In genomic region chr15:40593588-40594428, GRCh38 we compare ENCODE assay signal across 1 cellular context.
A peak's percentile ranks its signal among the peaks of the same experiment; 100 is the strongest.
TF ChIP-seq lines count a peak whose summit lies in the region.

A gene with protein sequence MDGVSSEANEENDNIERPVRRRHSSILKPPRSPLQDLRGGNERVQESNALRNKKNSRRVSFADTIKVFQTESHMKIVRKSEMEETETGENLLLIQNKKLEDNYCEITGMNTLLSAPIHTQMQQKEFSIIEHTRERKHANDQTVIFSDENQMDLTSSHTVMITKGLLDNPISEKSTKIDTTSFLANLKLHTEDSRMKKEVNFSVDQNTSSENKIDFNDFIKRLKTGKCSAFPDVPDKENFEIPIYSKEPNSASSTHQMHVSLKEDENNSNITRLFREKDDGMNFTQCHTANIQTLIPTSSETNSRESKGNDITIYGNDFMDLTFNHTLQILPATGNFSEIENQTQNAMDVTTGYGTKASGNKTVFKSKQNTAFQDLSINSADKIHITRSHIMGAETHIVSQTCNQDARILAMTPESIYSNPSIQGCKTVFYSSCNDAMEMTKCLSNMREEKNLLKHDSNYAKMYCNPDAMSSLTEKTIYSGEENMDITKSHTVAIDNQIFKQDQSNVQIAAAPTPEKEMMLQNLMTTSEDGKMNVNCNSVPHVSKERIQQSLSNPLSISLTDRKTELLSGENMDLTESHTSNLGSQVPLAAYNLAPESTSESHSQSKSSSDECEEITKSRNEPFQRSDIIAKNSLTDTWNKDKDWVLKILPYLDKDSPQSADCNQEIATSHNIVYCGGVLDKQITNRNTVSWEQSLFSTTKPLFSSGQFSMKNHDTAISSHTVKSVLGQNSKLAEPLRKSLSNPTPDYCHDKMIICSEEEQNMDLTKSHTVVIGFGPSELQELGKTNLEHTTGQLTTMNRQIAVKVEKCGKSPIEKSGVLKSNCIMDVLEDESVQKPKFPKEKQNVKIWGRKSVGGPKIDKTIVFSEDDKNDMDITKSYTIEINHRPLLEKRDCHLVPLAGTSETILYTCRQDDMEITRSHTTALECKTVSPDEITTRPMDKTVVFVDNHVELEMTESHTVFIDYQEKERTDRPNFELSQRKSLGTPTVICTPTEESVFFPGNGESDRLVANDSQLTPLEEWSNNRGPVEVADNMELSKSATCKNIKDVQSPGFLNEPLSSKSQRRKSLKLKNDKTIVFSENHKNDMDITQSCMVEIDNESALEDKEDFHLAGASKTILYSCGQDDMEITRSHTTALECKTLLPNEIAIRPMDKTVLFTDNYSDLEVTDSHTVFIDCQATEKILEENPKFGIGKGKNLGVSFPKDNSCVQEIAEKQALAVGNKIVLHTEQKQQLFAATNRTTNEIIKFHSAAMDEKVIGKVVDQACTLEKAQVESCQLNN (N-terminal part only) (plus strand): TSS chr15:40594249. CDS start chr15:40602932, 8,683 bp downstream.

TF ChIP-seq in GM12878, 131 proteins besides CTCF, POLR2A, EP300 and RAD21 (continued from another document and continues in another):
- TF ChIP-seq CEBPZ (IDR thresholded peaks at IDR 0.05; ENCODE audit: low read depth, low read length) (no peak), IKZF1 (conservative IDR thresholded peaks at IDR 0.05) (peak; percentile 50; the same call in 1 of the 2 replicates), NR2C1 (IDR thresholded peaks at IDR 0.05) (peak; percentile 86), MEF2B (IDR thresholded peaks at IDR 0.05; ENCODE audit: partially characterized antibody, poor library complexity, severe bottlenecking) (no peak), IRF4 (IDR thresholded peaks at IDR 0.05; ENCODE audit: low read depth, low read length) (peak; percentile 47), POU2F2 (IDR thresholded peaks at IDR 0.05; ENCODE audit: borderline replicate concordance, low read depth, low read length) (peak; percentile 11; the same call in 1 of the 3 replicates), TCF3 (IDR thresholded peaks at IDR 0.05; ENCODE audit: borderline replicate concordance, insufficient read depth, low read depth, low read length) (no peak), ASH2L (IDR thresholded peaks at IDR 0.05; ENCODE audit: borderline replicate concordance, low read depth) (no peak), LARP7 (IDR thresholded peaks at IDR 0.05) (no peak; the same call in 1 of the 2 replicates), MAX (IDR thresholded peaks at IDR 0.05; ENCODE audit: low read depth, low read length) (peak; percentile 94), ZBTB33 (IDR thresholded peaks at IDR 0.05) (no peak), ZNF24 (IDR thresholded peaks at IDR 0.05) (peak; percentile 100), SUZ12 (IDR thresholded peaks at IDR 0.05; ENCODE audit: unreplicated experiment) (no peak), TBL1XR1 (IDR thresholded peaks at IDR 0.05; ENCODE audit: low read depth, low read length) (peak; percentile 54; the same call in 1 of the 2 replicates), HCFC1 (IDR thresholded peaks at IDR 0.05; ENCODE audit: low read length) (peak; percentile 78), BACH1 (IDR thresholded peaks at IDR 0.05; ENCODE audit: borderline replicate concordance) (no peak), SMARCA5 (IDR thresholded peaks at IDR 0.05) (no peak; the same call in 1 of the 2 replicates), STAT3 (IDR thresholded peaks at IDR 0.05; ENCODE audit: low read depth, low read length) (no peak), HDGF (IDR thresholded peaks at IDR 0.05) (no peak), CBX5 (IDR thresholded peaks at IDR 0.05; ENCODE audit: low read depth) (no peak), GATAD2B (conservative IDR thresholded peaks at IDR 0.05; ENCODE audit: low read depth) (peak; percentile 78), WRNIP1 (IDR thresholded peaks at IDR 0.05; ENCODE audit: borderline replicate concordance, low read depth, low read length) (0 out of 2 replicates have a peak, but pooled peaks have one; percentile 44), RBBP5 (conservative IDR thresholded peaks at IDR 0.05) (no peak), CREB1 (IDR thresholded peaks at IDR 0.05; ENCODE audit: low read depth) (peak; percentile 93), IKZF2 (IDR thresholded peaks at IDR 0.05) (peak; percentile 30 to 68; a peak in 2 of 4 replicates), POLR2AphosphoS2 (IDR thresholded peaks at IDR 0.05; ENCODE audit: low read depth, low read length) (0 out of 2 replicates have a peak, but pooled peaks have one; percentile 27), MEF2A (IDR thresholded peaks at IDR 0.05; ENCODE audit: insufficient read depth, low read depth, low read length) (peak; percentile 64; the same call in 1 of the 2 replicates), BMI1 (IDR thresholded peaks at IDR 0.05; ENCODE audit: borderline replicate concordance) (no peak), SMAD5 (IDR thresholded peaks at IDR 0.05; ENCODE audit: low read depth) (no peak), SMC3 (IDR thresholded peaks at IDR 0.05; ENCODE audit: borderline replicate concordance, low read length) (no peak), HDAC2 (IDR thresholded peaks at IDR 0.05) (0 out of 2 replicates have a peak, but pooled peaks have one; percentile 90), MYB (IDR thresholded peaks at IDR 0.05; ENCODE audit: borderline replicate concordance, low read depth, low read length) (no peak), RELA (IDR thresholded peaks at IDR 0.05; ENCODE audit: borderline replicate concordance, partially characterized antibody) (peak; percentile 20), BCL11A (IDR thresholded peaks at IDR 0.05; ENCODE audit: low read depth, low read length) (no peak), YBX1 (IDR thresholded peaks at IDR 0.05) (no peak)
- TF ChIP-seq, protein P1, sequence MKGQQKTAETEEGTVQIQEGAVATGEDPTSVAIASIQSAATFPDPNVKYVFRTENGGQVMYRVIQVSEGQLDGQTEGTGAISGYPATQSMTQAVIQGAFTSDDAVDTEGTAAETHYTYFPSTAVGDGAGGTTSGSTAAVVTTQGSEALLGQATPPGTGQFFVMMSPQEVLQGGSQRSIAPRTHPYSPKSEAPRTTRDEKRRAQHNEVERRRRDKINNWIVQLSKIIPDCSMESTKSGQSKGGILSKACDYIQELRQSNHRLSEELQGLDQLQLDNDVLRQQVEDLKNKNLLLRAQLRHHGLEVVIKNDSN (IDR thresholded peaks at IDR 0.05; ENCODE audit: borderline replicate concordance, extremely low read length, insufficient read depth, low read depth, low read length) = peak; percentile 8
- TF ChIP-seq, protein P2, sequence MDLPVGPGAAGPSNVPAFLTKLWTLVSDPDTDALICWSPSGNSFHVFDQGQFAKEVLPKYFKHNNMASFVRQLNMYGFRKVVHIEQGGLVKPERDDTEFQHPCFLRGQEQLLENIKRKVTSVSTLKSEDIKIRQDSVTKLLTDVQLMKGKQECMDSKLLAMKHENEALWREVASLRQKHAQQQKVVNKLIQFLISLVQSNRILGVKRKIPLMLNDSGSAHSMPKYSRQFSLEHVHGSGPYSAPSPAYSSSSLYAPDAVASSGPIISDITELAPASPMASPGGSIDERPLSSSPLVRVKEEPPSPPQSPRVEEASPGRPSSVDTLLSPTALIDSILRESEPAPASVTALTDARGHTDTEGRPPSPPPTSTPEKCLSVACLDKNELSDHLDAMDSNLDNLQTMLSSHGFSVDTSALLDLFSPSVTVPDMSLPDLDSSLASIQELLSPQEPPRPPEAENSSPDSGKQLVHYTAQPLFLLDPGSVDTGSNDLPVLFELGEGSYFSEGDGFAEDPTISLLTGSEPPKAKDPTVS (IDR thresholded peaks at IDR 0.05; ENCODE audit: low read depth, low read length) = no peak
- TF ChIP-seq, protein P3, sequence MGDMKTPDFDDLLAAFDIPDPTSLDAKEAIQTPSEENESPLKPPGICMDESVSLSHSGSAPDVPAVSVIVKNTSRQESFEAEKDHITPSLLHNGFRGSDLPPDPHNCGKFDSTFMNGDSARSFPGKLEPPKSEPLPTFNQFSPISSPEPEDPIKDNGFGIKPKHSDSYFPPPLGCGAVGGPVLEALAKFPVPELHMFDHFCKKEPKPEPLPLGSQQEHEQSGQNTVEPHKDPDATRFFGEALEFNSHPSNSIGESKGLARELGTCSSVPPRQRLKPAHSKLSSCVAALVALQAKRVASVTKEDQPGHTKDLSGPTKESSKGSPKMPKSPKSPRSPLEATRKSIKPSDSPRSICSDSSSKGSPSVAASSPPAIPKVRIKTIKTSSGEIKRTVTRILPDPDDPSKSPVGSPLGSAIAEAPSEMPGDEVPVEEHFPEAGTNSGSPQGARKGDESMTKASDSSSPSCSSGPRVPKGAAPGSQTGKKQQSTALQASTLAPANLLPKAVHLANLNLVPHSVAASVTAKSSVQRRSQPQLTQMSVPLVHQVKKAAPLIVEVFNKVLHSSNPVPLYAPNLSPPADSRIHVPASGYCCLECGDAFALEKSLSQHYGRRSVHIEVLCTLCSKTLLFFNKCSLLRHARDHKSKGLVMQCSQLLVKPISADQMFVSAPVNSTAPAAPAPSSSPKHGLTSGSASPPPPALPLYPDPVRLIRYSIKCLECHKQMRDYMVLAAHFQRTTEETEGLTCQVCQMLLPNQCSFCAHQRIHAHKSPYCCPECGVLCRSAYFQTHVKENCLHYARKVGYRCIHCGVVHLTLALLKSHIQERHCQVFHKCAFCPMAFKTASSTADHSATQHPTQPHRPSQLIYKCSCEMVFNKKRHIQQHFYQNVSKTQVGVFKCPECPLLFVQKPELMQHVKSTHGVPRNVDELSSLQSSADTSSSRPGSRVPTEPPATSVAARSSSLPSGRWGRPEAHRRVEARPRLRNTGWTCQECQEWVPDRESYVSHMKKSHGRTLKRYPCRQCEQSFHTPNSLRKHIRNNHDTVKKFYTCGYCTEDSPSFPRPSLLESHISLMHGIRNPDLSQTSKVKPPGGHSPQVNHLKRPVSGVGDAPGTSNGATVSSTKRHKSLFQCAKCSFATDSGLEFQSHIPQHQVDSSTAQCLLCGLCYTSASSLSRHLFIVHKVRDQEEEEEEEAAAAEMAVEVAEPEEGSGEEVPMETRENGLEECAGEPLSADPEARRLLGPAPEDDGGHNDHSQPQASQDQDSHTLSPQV (IDR thresholded peaks at IDR 0.05) = no peak
- TF ChIP-seq, protein P4, sequence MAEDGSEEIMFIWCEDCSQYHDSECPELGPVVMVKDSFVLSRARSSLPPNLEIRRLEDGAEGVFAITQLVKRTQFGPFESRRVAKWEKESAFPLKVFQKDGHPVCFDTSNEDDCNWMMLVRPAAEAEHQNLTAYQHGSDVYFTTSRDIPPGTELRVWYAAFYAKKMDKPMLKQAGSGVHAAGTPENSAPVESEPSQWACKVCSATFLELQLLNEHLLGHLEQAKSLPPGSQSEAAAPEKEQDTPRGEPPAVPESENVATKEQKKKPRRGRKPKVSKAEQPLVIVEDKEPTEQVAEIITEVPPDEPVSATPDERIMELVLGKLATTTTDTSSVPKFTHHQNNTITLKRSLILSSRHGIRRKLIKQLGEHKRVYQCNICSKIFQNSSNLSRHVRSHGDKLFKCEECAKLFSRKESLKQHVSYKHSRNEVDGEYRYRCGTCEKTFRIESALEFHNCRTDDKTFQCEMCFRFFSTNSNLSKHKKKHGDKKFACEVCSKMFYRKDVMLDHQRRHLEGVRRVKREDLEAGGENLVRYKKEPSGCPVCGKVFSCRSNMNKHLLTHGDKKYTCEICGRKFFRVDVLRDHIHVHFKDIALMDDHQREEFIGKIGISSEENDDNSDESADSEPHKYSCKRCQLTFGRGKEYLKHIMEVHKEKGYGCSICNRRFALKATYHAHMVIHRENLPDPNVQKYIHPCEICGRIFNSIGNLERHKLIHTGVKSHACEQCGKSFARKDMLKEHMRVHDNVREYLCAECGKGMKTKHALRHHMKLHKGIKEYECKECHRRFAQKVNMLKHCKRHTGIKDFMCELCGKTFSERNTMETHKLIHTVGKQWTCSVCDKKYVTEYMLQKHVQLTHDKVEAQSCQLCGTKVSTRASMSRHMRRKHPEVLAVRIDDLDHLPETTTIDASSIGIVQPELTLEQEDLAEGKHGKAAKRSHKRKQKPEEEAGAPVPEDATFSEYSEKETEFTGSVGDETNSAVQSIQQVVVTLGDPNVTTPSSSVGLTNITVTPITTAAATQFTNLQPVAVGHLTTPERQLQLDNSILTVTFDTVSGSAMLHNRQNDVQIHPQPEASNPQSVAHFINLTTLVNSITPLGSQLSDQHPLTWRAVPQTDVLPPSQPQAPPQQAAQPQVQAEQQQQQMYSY (CRISPR knock-in tag; IDR thresholded peaks at IDR 0.05) = no peak
